ENCODE assay signal across 8 cellular contexts in the genomic region with DNA sequence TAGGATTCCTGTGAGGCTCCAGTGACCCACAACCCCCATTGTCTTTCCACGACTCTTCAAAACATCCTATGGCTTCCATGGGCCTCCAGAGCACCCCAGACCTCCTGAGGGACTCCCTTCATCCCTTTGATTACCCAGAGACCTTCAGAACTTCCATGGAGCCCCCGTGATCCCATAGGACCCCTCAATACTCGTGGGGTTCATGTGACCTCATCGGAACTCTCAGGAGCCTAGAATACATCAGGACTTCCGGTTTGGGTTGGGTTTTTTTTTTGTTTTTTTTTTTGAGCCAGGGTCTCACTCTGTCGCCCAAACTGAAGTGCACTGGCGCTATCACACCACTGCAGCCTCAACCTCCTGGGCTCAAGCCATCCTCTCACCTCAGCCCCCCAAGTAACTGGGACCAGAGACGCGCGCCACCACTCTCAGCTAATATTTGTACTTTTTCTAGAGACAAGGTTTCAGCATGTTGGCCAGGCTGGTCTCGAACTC. TPM values are rescaled to one million over a fixed set of nuclear protein-coding genes. Genes with fewer than 3 reads are reported as not detected.
A peak's percentile ranks its signal among the peaks of the same experiment; 100 is the strongest.
DNase-seq lines count a peak whose midpoint lies in the region; ATAC-seq, FAIRE-seq and TF ChIP-seq lines count a peak whose summit lies in the region.

No MANE protein-coding gene starts in this region.

- H3K4me3 Mint-ChIP-seq in HFFc6: peak overlapping the region; percentile 95

- TF ChIP-seq CTCF in AG04449 (IDR thresholded peaks at IDR 0.05; ENCODE audit: insufficient read depth, low read length, missing control alignments) (no peak), HFFc6 (IDR thresholded peaks at IDR 0.05) (no peak), bronchial epithelial cell (IDR thresholded peaks at IDR 0.05; ENCODE audit: insufficient read depth, low read length, severe bottlenecking) (no peak)

- H3K4me3 ChIP-seq in AG04449 (ENCODE audit: low read depth, low read length) (peak overlapping the region; percentile 72), bronchial epithelial cell (ENCODE audit: low read depth, low read length) (peak overlapping the region; percentile 74), mucosa of stomach (ENCODE audit: low read length) (peak overlapping the region; percentile 81)

- peak overlapping the region; percentile 97 for H3K9ac ChIP-seq in mucosa of stomach (ENCODE audit: low read length)

- H3K4me1 Mint-ChIP-seq in HFFc6 (ENCODE audit: low read depth): peaks cover 28% of the 10 kb centered on the region

- H3K4me1 ChIP-seq in mucosa of stomach (ENCODE audit: control insufficient read depth, insufficient read depth, low read length): peaks cover 22% of the 10 kb centered on the region

- no peaks in the 10 kb centered on the region for H3K27me3 ChIP-seq in bronchial epithelial cell (ENCODE audit: control insufficient read depth, insufficient read depth, low read length)
- H3K27me3 ChIP-seq in mucosa of stomach (ENCODE audit: control insufficient read depth, insufficient read depth, low read length): no peaks in the 10 kb centered on the region

- CTCF ChIA-PET in AG04449 (lab: Yijun Ruan, JAX): interaction anchor here (0.7 to 6.2 kb wide), 6 partner anchors 11 to 228 kb away, joined by 3 to 40 read pairs (median 4); partner anchors contain the start of gene FLT3LG

- no peaks in the 10 kb centered on the region for H3K9me3 ChIP-seq in mucosa of stomach (ENCODE audit: control insufficient read depth, low read length)

- DNase-seq in AG04449 (ENCODE audit: low read depth, low spot score) (no peak), HFFc6 (no peak), bronchial epithelial cell (ENCODE audit: low read depth) (no peak), cerebellum (ENCODE audit: low spot score) (no peak), activated gamma-delta T cell (lab: John Stamatoyannopoulos, UW) (no peak)

- POLR2A ChIA-PET in AG04449 (lab: Yijun Ruan, JAX): interaction anchor here (1.0 kb wide), 1 partner anchor 127 kb away, joined by 5 read pairs; the partner anchor contains the start of genes NOSIP and PRRG2

- peaks cover 4% of the 10 kb centered on the region; the same call in 1 of the 2 replicates for H3K36me3 Mint-ChIP-seq in HFFc6 (ENCODE audit: low read depth)

- no peak for FAIRE-seq in bronchial epithelial cell (lab: Jason Lieb, UNC)

- H3K27me3 Mint-ChIP-seq in HFFc6 (ENCODE audit: insufficient read depth): no peaks in the 10 kb centered on the region; the same call in 1 of the 2 replicates

- no peaks in the 10 kb centered on the region for H3K9me3 Mint-ChIP-seq in HFFc6

- H3K27ac Mint-ChIP-seq in HFFc6: peak overlapping the region; percentile 99

- no peaks in the 10 kb centered on the region for H3K36me3 ChIP-seq in bronchial epithelial cell (ENCODE audit: control insufficient read depth, insufficient read depth, low read length)
- H3K36me3 ChIP-seq in mucosa of stomach (ENCODE audit: control insufficient read depth, insufficient read depth, low read length): peaks cover 7% of the 10 kb centered on the region

- ATAC-seq in HG03159 (IDR thresholded peaks at IDR 0.05; ENCODE audit: unreplicated experiment) (no peak), HG02852 (IDR thresholded peaks at IDR 0.05; ENCODE audit: unreplicated experiment) (no peak)

RNA-seq across cellular contexts. Expression of gene ALDH16A1, which starts 0.8 kb away (rescaled TPM):
- total RNA-seq in HFFc6 (2021; fragmentation: NEBNext Ultra II Directional; extraction: Animal tissue kit (Norgen Biotek cat#: 25700)): 10 to 100 TPM; 13.9 to 23.0 (median 19.8) TPM
- total RNA-seq in bronchial epithelial cell: 17.5 and 29.2 TPM in 2 replicates
- 6.4 TPM for total RNA-seq in cerebellum

RNA-seq across cellular contexts. Expression of gene PIH1D1, which starts 2.2 kb away (rescaled TPM):
- 10 to 100 TPM; 55.8 to 65.6 (median 57.5) TPM for total RNA-seq in HFFc6 (2021; fragmentation: NEBNext Ultra II Directional; extraction: Animal tissue kit (Norgen Biotek cat#: 25700))
- total RNA-seq in bronchial epithelial cell (72.8 and 115 TPM in 2 replicates), cerebellum (32.2 TPM)

RNA-seq across cellular contexts. Expression of gene SLC17A7, which starts 12.5 kb away (rescaled TPM):
- under 1 TPM in 5 of 6 experiments, not detected in 1; 0.05 to 0.17 (median 0.09) TPM for total RNA-seq in HFFc6 (2021; fragmentation: NEBNext Ultra II Directional; extraction: Animal tissue kit (Norgen Biotek cat#: 25700))
- total RNA-seq in bronchial epithelial cell (not detected in 2 replicates), cerebellum (3.8 TPM)

RNA-seq across cellular contexts. Expression of gene FLT3LG, which starts 20.2 kb away (rescaled TPM):
- 10 to 100 TPM in 2 of 6 experiments, 1 to 10 TPM in 4; 4.9 to 12.5 (median 9.4) TPM for total RNA-seq in HFFc6 (2021; fragmentation: NEBNext Ultra II Directional; extraction: Animal tissue kit (Norgen Biotek cat#: 25700))
- total RNA-seq in bronchial epithelial cell (not detected in 2 replicates), cerebellum (0.36 TPM)

RNA-seq across cellular contexts. Expression of gene GFY, which starts 28.6 kb away (rescaled TPM):
- not detected for total RNA-seq in HFFc6 (2021; fragmentation: NEBNext Ultra II Directional; extraction: Animal tissue kit (Norgen Biotek cat#: 25700))
- total RNA-seq in bronchial epithelial cell (not detected in 2 replicates), cerebellum (not detected)
